9 cellular contexts compared by ENCODE assay signal in the genomic region with DNA sequence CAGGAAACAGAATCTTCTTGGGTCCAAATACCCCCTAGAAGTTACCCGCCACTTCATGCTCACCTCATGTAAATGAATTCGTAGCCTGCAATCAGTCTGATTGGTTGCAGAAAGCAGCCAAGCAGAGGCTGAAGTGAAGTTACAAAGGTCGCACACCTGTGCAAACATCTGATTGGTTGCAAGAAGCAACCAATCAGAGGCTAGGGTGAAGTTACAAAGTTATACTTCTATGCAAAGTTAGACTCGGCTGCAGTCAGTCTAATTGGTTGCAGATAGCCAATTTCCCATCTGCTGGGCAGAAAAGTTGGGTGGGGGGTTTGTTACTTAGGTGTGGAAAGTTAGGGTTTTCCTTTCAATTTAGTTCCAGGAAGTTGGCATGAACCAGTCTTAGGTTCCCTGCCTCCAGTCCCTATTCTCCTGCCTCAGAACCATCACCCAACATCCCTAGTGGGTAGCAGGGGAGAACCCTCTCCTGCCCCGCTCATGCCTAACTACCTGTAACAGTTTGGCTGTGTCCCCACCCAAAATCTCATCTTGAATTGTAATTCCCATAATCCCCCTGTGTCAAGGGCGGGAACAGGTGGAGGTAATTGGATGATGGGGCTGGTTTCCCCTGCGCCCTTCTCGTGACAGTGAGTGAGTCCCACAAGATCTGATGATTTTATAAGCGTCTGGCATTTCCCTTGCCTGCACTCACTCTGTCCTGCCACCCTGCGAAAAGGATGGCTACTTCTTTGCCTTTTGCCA. TPM values are rescaled to one million over a fixed set of nuclear protein-coding genes. Genes with fewer than 3 reads are reported as not detected.
DNase-seq lines count a peak whose midpoint lies in the region; ATAC-seq lines count a peak whose summit lies in the region.
"Had no signal": no experiment of that assay in that cellular context is flagged by ENCODE, and none has a peak within 500 bp of the region (broad histone marks: within the 10 kb centered on the region; RNA-seq: fewer than 3 reads in every experiment).

No MANE protein-coding gene starts in this region.

- H3K4me1 ChIP-seq in iPS-18a (ENCODE audit: control insufficient read depth, low read depth, low read length) = peaks cover 8% of the 10 kb centered on the region

- no peaks in the 10 kb centered on the region for H3K36me3 Mint-ChIP-seq in activated naive CD8-positive, alpha-beta T cell treated with anti-CD3 and anti-CD28 coated beads for 36 hours

- peak overlapping the region; percentile 85 for H3K9ac ChIP-seq in iPS-18a (ENCODE audit: low read length)

- ATAC-seq in stimulated activated naive CD8-positive, alpha-beta T cell treated with anti-CD3 and anti-CD28 coated beads, Interleukin-15, amount 100 ng/mL, for 72 hours = peak; percentile 8
- ATAC-seq in HG03097 (IDR thresholded peaks at IDR 0.05; ENCODE audit: low FRiP score, unreplicated experiment) = no peak
- no peak for ATAC-seq in GM21723 (IDR thresholded peaks at IDR 0.05; ENCODE audit: unreplicated experiment)

- peaks cover 19% of the 10 kb centered on the region for H3K4me1 Mint-ChIP-seq in activated naive CD8-positive, alpha-beta T cell treated with anti-CD3 and anti-CD28 coated beads for 36 hours
- peaks cover 35% of the 10 kb centered on the region for H3K4me1 Mint-ChIP-seq in stimulated activated naive CD8-positive, alpha-beta T cell treated with anti-CD3 and anti-CD28 coated beads, Interleukin-15, amount 100 ng/mL, for 72 hours

- no peaks in the 10 kb centered on the region for H3K9me3 ChIP-seq in iPS-18a (ENCODE audit: control insufficient read depth, low read depth, low read length)

- DNase-seq in NCI-H748 (lab: John Stamatoyannopoulos, UW; ENCODE audit: unreplicated experiment) (peak; percentile 53), NCI-H748 treated with DMSO at 0.1 percent for 48 hours (lab: John Stamatoyannopoulos, UW) (no peak), UCSD-AML1 (lab: John Stamatoyannopoulos, UW; ENCODE audit: unreplicated experiment) (no peak)
- DNase-seq in activated naive CD8-positive, alpha-beta T cell treated with anti-CD3 and anti-CD28 coated beads for 36 hours = no peak
- no peak for DNase-seq in stimulated activated naive CD8-positive, alpha-beta T cell treated with anti-CD3 and anti-CD28 coated beads, Interleukin-15, amount 100 ng/mL, for 72 hours
- DNase-seq: T-helper 9 cell had no signal

- H3K27me3 ChIP-seq in iPS-18a (ENCODE audit: control insufficient read depth, insufficient read depth, low read length) = peaks cover 8% of the 10 kb centered on the region

- peaks cover 22% of the 10 kb centered on the region for H3K27me3 Mint-ChIP-seq in activated naive CD8-positive, alpha-beta T cell treated with anti-CD3 and anti-CD28 coated beads for 36 hours
- H3K27me3 Mint-ChIP-seq in stimulated activated naive CD8-positive, alpha-beta T cell treated with anti-CD3 and anti-CD28 coated beads, Interleukin-15, amount 100 ng/mL, for 72 hours = peaks cover 12% of the 10 kb centered on the region

- no peaks in the 10 kb centered on the region for H3K9me3 Mint-ChIP-seq in activated naive CD8-positive, alpha-beta T cell treated with anti-CD3 and anti-CD28 coated beads for 36 hours
- peaks cover 0 to 4% of the 10 kb centered on the region in 2 donors for H3K9me3 Mint-ChIP-seq in stimulated activated naive CD8-positive, alpha-beta T cell treated with anti-CD3 and anti-CD28 coated beads, Interleukin-15, amount 100 ng/mL, for 72 hours

- H3K4me3 ChIP-seq in iPS-18a (ENCODE audit: low read length) = peak overlapping the region; percentile 91

- H3K36me3 ChIP-seq in iPS-18a (ENCODE audit: control insufficient read depth, low read depth, low read length) = no peaks in the 10 kb centered on the region

- peak overlapping the region; percentile 63 for H3K4me3 Mint-ChIP-seq in activated naive CD8-positive, alpha-beta T cell treated with anti-CD3 and anti-CD28 coated beads for 36 hours
- H3K4me3 Mint-ChIP-seq in stimulated activated naive CD8-positive, alpha-beta T cell treated with anti-CD3 and anti-CD28 coated beads, Interleukin-15, amount 100 ng/mL, for 72 hours = peak overlapping the region; percentile 59 to 94

- H3K27ac ChIP-seq in iPS-18a (ENCODE audit: low read length) = no peak overlapping the region

- H3K27ac Mint-ChIP-seq in activated naive CD8-positive, alpha-beta T cell treated with anti-CD3 and anti-CD28 coated beads for 36 hours = no peak overlapping the region
- H3K27ac Mint-ChIP-seq in stimulated activated naive CD8-positive, alpha-beta T cell treated with anti-CD3 and anti-CD28 coated beads, Interleukin-15, amount 100 ng/mL, for 72 hours = no peak overlapping the region

RNA-seq across cellular contexts. Expression of a gene that starts 1.2 kb away (rescaled TPM):
- 1 to 10 TPM; 2.2 to 2.4 TPM for total RNA-seq in activated naive CD8-positive, alpha-beta T cell treated with anti-CD3 and anti-CD28 coated beads for 36 hours
